ENCODE assay signal across 8 cellular contexts in the genomic region with DNA sequence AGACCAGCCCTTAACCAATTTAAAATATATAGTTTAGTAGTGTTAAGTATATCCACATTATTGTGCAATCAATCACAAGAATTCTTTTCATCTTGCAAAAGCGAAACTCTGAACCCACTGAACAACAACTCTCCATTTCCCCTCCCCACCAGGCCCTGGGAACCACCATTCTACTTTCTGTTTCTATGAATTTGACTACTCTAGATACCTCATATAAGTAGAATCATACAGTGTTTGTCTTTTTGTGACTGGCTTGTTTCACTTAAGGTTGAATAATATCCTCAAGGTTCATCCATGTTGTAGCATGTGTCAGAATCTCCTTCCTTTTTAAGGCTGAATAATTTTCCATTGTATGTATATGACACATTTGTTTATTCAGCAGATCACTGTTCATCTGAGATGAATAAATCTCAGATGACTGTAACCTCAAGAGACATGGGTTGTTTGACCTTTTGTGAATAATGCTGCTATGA. TPM values are rescaled to one million over a fixed set of nuclear protein-coding genes. Genes with fewer than 3 reads are reported as not detected.
DNase-seq lines count a peak whose midpoint lies in the region; ATAC-seq and TF ChIP-seq lines count a peak whose summit lies in the region.

No MANE protein-coding gene starts in this region.

- no peaks in the 10 kb centered on the region for H3K9me3 Mint-ChIP-seq in activated T-helper 17 cell treated with anti-CD3 and anti-CD28 coated beads, Interleukin-2, amount 50 U/mL, for 72 hours
- H3K9me3 Mint-ChIP-seq in Calu3 (ENCODE audit: low read depth, unreplicated experiment) = no peaks in the 10 kb centered on the region

- H4K20me1 ChIP-seq in mammary epithelial cell (ENCODE audit: insufficient read depth, low read length) = no peaks in the 10 kb centered on the region

- TF ChIP-seq POLR2A in breast epithelium (IDR thresholded peaks at IDR 0.05) = no peak

- no peaks in the 10 kb centered on the region for H3K27me3 Mint-ChIP-seq in activated T-helper 17 cell treated with anti-CD3 and anti-CD28 coated beads, Interleukin-2, amount 50 U/mL, for 72 hours
- no peaks in the 10 kb centered on the region for H3K27me3 Mint-ChIP-seq in Calu3 (ENCODE audit: unreplicated experiment)

- peak overlapping the region; percentile 71 for H3K27ac Mint-ChIP-seq in activated T-helper 17 cell treated with anti-CD3 and anti-CD28 coated beads, Interleukin-2, amount 50 U/mL, for 72 hours
- no peak overlapping the region for H3K27ac Mint-ChIP-seq in Calu3 (ENCODE audit: unreplicated experiment)

- 62% methylated on average over 1 of the region's 1 CpG for WGBS in mammary epithelial cell (ENCODE audit: low coverage, missing lambda C conversion rate)

- CTCF ChIA-PET in mammary epithelial cell (lab: Charles Lee; ENCODE audit: low non-redundant PET) (no interaction called here), Calu3 (lab: Charles Lee) (no interaction called here)

- TF ChIP-seq CTCF in mammary epithelial cell (conservative IDR thresholded peaks at IDR 0.05 in 1 of 2, IDR thresholded peaks at IDR 0.05 in 1 of 2; ENCODE audit: extremely low read depth in 1 of 2, insufficient read depth in 1 of 2, low read depth in 1 of 2, low read length in 2 of 2) = no peak
- no peak for TF ChIP-seq CTCF in breast epithelium (IDR thresholded peaks at IDR 0.05)
- TF ChIP-seq CTCF in Calu3 (IDR thresholded peaks at IDR 0.05; ENCODE audit: unreplicated experiment) = no peak

- H3K4me1 Mint-ChIP-seq in activated T-helper 17 cell treated with anti-CD3 and anti-CD28 coated beads, Interleukin-2, amount 50 U/mL, for 72 hours = peaks cover 30% of the 10 kb centered on the region
- H3K4me1 Mint-ChIP-seq in Calu3 (ENCODE audit: low read depth, unreplicated experiment) = peaks cover 8% of the 10 kb centered on the region

- H3K4me3 ChIP-seq in mammary epithelial cell (replicated peaks in 1 of 3; ENCODE audit: insufficient read depth in 1 of 3, low read depth in 2 of 3, low read length in 3 of 3) = no peak overlapping the region
- no peak overlapping the region for H3K4me3 ChIP-seq in breast epithelium
- H3K4me3 ChIP-seq in H7 (ENCODE audit: insufficient read depth, low read depth, low read length) = no peak overlapping the region

- intact Hi-C loops in mammary epithelial cell (cut with micrococcal nuclease) (loop anchor here (10.0 kb wide), 1 partner anchor 254 kb away; the partner anchor contains the start of genes DHX57 and MORN2), breast epithelium (cut with DNase I; ENCODE audit: low total_unique reads) (no loop called here), Calu3 (cut with micrococcal nuclease; ENCODE audit: unreplicated experiment) (no loop called here)

- H3K27ac ChIP-seq in mammary epithelial cell (ENCODE audit: insufficient read depth, low read depth, low read length) (no peak overlapping the region), breast epithelium (no peak overlapping the region), KOPT-K1 (ENCODE audit: low read depth, low read length, poor library complexity, severe bottlenecking) (peak overlapping the region; percentile 58)

- H3K27me3 ChIP-seq in mammary epithelial cell (ENCODE audit: insufficient read depth, low read length) = no peaks in the 10 kb centered on the region
- H3K27me3 ChIP-seq in breast epithelium = no peaks in the 10 kb centered on the region
- H3K27me3 ChIP-seq in H7 (ENCODE audit: control insufficient read depth, insufficient read depth, low read length) = no peaks in the 10 kb centered on the region

- H3K4me2 ChIP-seq in mammary epithelial cell (ENCODE audit: insufficient read depth, low read depth, low read length) = no peak overlapping the region

- H3K36me3 ChIP-seq in mammary epithelial cell (ENCODE audit: insufficient read depth, low read length) (no peaks in the 10 kb centered on the region), breast epithelium (no peaks in the 10 kb centered on the region), KOPT-K1 (ENCODE audit: insufficient read depth, low read length) (no peaks in the 10 kb centered on the region), H7 (replicated peaks; ENCODE audit: control insufficient read depth, insufficient read depth, low read length) (no peaks in the 10 kb centered on the region)

- H3K4me1 ChIP-seq in mammary epithelial cell (ENCODE audit: insufficient read depth, low read length) (peaks cover 7% of the 10 kb centered on the region), breast epithelium (no peaks in the 10 kb centered on the region)

- BruUV-seq in mammary epithelial cell (replicated peaks; lab: Mats Ljungman, UMichigan) (no TSS peak), Calu3 (replicated peaks; lab: Mats Ljungman, UMichigan) (no TSS peak)

- no peak overlapping the region for H3K9ac ChIP-seq in mammary epithelial cell (ENCODE audit: insufficient read depth, low read length)

- H2AFZ ChIP-seq in mammary epithelial cell (ENCODE audit: low read depth, low read length) = no peak overlapping the region

- dilution Hi-C loops in mammary epithelial cell (cut with HindIII; ENCODE audit: low sequenced_read_pairs) = no loop called here

- DNase-seq in mammary epithelial cell (peak; percentile 70), breast epithelium (ENCODE audit: low spot score in 2 of 2) (no peak), H7 (no peak), Calu3 (no peak), SKM-1 treated with dmso at 0.1 percent for 144 hours (lab: John Stamatoyannopoulos, UW; ENCODE audit: unreplicated experiment) (no peak)
- DNase-seq in stimulated activated CD4-positive, alpha-beta T cell treated with anti-CD3 and anti-CD28 coated beads, Interleukin-15, amount 100 ng/mL, for 48 hours (ENCODE audit: low read depth in 2 of 2) = peak; percentile 56 to 60

- in situ Hi-C loops in mammary epithelial cell (cut with MboI; ENCODE audit: low sequenced_read_pairs in 2 of 2) = no loop called here

- peak overlapping the region; percentile 61 for H3K4me3 Mint-ChIP-seq in activated T-helper 17 cell treated with anti-CD3 and anti-CD28 coated beads, Interleukin-2, amount 50 U/mL, for 72 hours
- no peak overlapping the region for H3K4me3 Mint-ChIP-seq in Calu3 (ENCODE audit: low read depth, unreplicated experiment)

- H3K9me3 ChIP-seq in mammary epithelial cell (replicated peaks; ENCODE audit: insufficient read depth, low read length) (no peaks in the 10 kb centered on the region), breast epithelium (no peaks in the 10 kb centered on the region), KOPT-K1 (ENCODE audit: insufficient read depth, low read length, poor library complexity, severe bottlenecking) (no peaks in the 10 kb centered on the region)

- peaks cover 5% of the 10 kb centered on the region for H3K36me3 Mint-ChIP-seq in activated T-helper 17 cell treated with anti-CD3 and anti-CD28 coated beads, Interleukin-2, amount 50 U/mL, for 72 hours (ENCODE audit: low read depth)
- H3K36me3 Mint-ChIP-seq in Calu3 (ENCODE audit: insufficient read depth, unreplicated experiment) = peaks cover 12% of the 10 kb centered on the region

- ATAC-seq in activated T-helper 17 cell treated with anti-CD3 and anti-CD28 coated beads, Interleukin-2, amount 50 U/mL, for 72 hours (replicated peaks) = peak; percentile 72

- peaks cover under 1% of the 10 kb centered on the region for H3K79me2 ChIP-seq in mammary epithelial cell (ENCODE audit: insufficient read depth, low read length)

RNA-seq across cellular contexts. Expression of gene SOS1, which starts 8.1 kb away (rescaled TPM):
- total RNA-seq in mammary epithelial cell (10 to 100 TPM; 23.7 to 29.1 TPM), breast epithelium (10 to 100 TPM; 33.4 to 49.0 (median 37.0) TPM), Calu3 (2022) (36.8 and 40.0 TPM in 2 replicates)
- polyA plus RNA-seq in mammary epithelial cell = 15.1 TPM
- 71.3 TPM for polyA minus RNA-seq in mammary epithelial cell
- total RNA-seq in activated T-helper 17 cell treated with anti-CD3 and anti-CD28 coated beads, Interleukin-2, amount 50 U/mL, for 72 hours = 100 to 1,000 TPM in 1 of 2 donors, 10 to 100 TPM in 1; 98.7 to 116 TPM
- total RNA-seq in H7 (2014; rRNA removed; shearing (Covaris generic)) = 8.4 and 22.0 TPM in 2 replicates

Comparison
In these comparisons a context has a peak if more than half of its experiments do, and no peak if none do; other contexts are left out.
1. DNase-seq: peak in mammary epithelial cell (single experiment) and stimulated activated CD4-positive, alpha-beta T cell treated with anti-CD3 and anti-CD28 coated beads, Interleukin-15, amount 100 ng/mL, for 48 hours (2 of 2); none in breast epithelium (0 of 2), H7 (single experiment), Calu3 (single experiment) and SKM-1 treated with dmso at 0.1 percent for 144 hours (single experiment).